ENCODE assay signal across 1 cellular context in genomic region chr2:20431772-20432171, GRCh38.
A peak's percentile ranks its signal among the peaks of the same experiment; 100 is the strongest.
TF ChIP-seq lines count a peak whose summit lies in the region.

No MANE protein-coding gene starts in this region.

TF ChIP-seq in HepG2, 621 proteins besides CTCF, POLR2A, EP300 and RAD21 (continued from another document and continues in another):
- TF ChIP-seq ETV6 (CRISPR knock-in tag; conservative IDR thresholded peaks at IDR 0.05) = no peak
- no peak for TF ChIP-seq PCBP2 (optimal IDR thresholded peaks at IDR 0.05; ENCODE audit: low read depth, low read length, poor library complexity, severe bottlenecking)
- TF ChIP-seq DPF2 (CRISPR knock-in tag; IDR thresholded peaks at IDR 0.05; ENCODE audit: borderline replicate concordance, low read depth) = peak; percentile 26; the same call in 1 of the 2 replicates
- no peak for TF ChIP-seq FOSL1 (CRISPR knock-in tag; IDR thresholded peaks at IDR 0.05; ENCODE audit: borderline replicate concordance)
- no peak for TF ChIP-seq ZNF10 (CRISPR knock-in tag; IDR thresholded peaks at IDR 0.05; ENCODE audit: borderline replicate concordance, low read depth)
- no peak for TF ChIP-seq ZNF691 (CRISPR knock-in tag; IDR thresholded peaks at IDR 0.05; ENCODE audit: borderline replicate concordance, low read depth)
- TF ChIP-seq ZNF780A (CRISPR knock-in tag; IDR thresholded peaks at IDR 0.05) = no peak
- TF ChIP-seq ZNF788 (CRISPR knock-in tag; IDR thresholded peaks at IDR 0.05; ENCODE audit: borderline replicate concordance) = no peak
- TF ChIP-seq ZNF609 (CRISPR knock-in tag; IDR thresholded peaks at IDR 0.05; ENCODE audit: borderline replicate concordance) = no peak
- TF ChIP-seq, protein P1, sequence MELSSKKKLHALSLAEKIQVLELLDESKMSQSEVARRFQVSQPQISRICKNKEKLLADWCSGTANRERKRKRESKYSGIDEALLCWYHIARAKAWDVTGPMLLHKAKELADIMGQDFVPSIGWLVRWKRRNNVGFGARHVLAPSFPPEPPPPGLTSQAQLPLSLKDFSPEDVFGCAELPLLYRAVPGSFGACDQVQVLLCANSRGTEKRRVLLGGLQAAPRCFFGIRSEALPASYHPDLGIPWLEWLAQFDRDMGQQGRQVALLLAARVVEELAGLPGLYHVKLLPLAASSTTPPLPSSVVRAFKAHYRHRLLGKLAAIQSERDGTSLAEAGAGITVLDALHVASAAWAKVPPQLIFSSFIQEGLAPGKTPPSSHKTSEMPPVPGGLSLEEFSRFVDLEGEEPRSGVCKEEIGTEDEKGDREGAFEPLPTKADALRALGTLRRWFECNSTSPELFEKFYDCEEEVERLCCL (CRISPR knock-in tag; IDR thresholded peaks at IDR 0.05; ENCODE audit: borderline replicate concordance) = no peak
- no peak for TF ChIP-seq ZNF800 (CRISPR knock-in tag; IDR thresholded peaks at IDR 0.05)
- no peak for TF ChIP-seq ZNF33A (CRISPR knock-in tag; IDR thresholded peaks at IDR 0.05; ENCODE audit: borderline replicate concordance)
- TF ChIP-seq ZNF607 (CRISPR knock-in tag; IDR thresholded peaks at IDR 0.05; ENCODE audit: borderline replicate concordance) = no peak
- TF ChIP-seq ZNF335 (CRISPR knock-in tag; IDR thresholded peaks at IDR 0.05) = no peak
- no peak for TF ChIP-seq SP140L (CRISPR knock-in tag; IDR thresholded peaks at IDR 0.05; ENCODE audit: borderline replicate concordance)
- TF ChIP-seq ZNF543 (CRISPR knock-in tag; IDR thresholded peaks at IDR 0.05) = no peak
- TF ChIP-seq, protein P2, sequence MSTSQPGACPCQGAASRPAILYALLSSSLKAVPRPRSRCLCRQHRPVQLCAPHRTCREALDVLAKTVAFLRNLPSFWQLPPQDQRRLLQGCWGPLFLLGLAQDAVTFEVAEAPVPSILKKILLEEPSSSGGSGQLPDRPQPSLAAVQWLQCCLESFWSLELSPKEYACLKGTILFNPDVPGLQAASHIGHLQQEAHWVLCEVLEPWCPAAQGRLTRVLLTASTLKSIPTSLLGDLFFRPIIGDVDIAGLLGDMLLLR (CRISPR knock-in tag; IDR thresholded peaks at IDR 0.05) = no peak
- TF ChIP-seq ZNF225 (CRISPR knock-in tag; IDR thresholded peaks at IDR 0.05) = no peak
- no peak for TF ChIP-seq NFATC3 (CRISPR knock-in tag; IDR thresholded peaks at IDR 0.05)
- no peak for TF ChIP-seq ZNF816 (CRISPR knock-in tag; IDR thresholded peaks at IDR 0.05; ENCODE audit: borderline replicate concordance)
- TF ChIP-seq SNAPC4 (CRISPR knock-in tag; IDR thresholded peaks at IDR 0.05) = no peak
- TF ChIP-seq MATR3 (CRISPR knock-in tag; IDR thresholded peaks at IDR 0.05) = no peak
- TF ChIP-seq RAD51 (IDR thresholded peaks at IDR 0.05; ENCODE audit: borderline replicate concordance) = no peak
- 0 out of 2 replicates have a peak, but pooled peaks have one; percentile 40 for TF ChIP-seq ZSCAN29 (CRISPR knock-in tag; conservative IDR thresholded peaks at IDR 0.05)
- no peak for TF ChIP-seq ZNF629 (CRISPR knock-in tag; conservative IDR thresholded peaks at IDR 0.05)
- TF ChIP-seq, protein P3, sequence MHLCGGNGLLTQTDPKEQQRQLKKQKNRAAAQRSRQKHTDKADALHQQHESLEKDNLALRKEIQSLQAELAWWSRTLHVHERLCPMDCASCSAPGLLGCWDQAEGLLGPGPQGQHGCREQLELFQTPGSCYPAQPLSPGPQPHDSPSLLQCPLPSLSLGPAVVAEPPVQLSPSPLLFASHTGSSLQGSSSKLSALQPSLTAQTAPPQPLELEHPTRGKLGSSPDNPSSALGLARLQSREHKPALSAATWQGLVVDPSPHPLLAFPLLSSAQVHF (CRISPR knock-in tag; IDR thresholded peaks at IDR 0.05) = no peak
- no peak for TF ChIP-seq HOXA3 (CRISPR knock-in tag; IDR thresholded peaks at IDR 0.05)
- TF ChIP-seq ZBTB33 (CRISPR knock-in tag; IDR thresholded peaks at IDR 0.05) = no peak
- TF ChIP-seq, protein P4, sequence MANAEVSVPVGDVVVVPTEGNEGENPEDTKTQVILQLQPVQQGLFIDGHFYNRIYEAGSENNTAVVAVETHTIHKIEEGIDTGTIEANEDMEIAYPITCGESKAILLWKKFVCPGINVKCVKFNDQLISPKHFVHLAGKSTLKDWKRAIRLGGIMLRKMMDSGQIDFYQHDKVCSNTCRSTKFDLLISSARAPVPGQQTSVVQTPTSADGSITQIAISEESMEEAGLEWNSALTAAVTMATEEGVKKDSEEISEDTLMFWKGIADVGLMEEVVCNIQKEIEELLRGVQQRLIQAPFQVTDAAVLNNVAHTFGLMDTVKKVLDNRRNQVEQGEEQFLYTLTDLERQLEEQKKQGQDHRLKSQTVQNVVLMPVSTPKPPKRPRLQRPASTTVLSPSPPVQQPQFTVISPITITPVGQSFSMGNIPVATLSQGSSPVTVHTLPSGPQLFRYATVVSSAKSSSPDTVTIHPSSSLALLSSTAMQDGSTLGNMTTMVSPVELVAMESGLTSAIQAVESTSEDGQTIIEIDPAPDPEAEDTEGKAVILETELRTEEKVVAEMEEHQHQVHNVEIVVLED (CRISPR knock-in tag; IDR thresholded peaks at IDR 0.05; ENCODE audit: borderline replicate concordance) = no peak
- TF ChIP-seq ZNF724P (CRISPR knock-in tag; IDR thresholded peaks at IDR 0.05; ENCODE audit: borderline replicate concordance) = no peak
- TF ChIP-seq ZNF263 (CRISPR knock-in tag; IDR thresholded peaks at IDR 0.05) = no peak
- no peak for TF ChIP-seq ZC3H13 (CRISPR knock-in tag; IDR thresholded peaks at IDR 0.05)
- no peak for TF ChIP-seq AGO1 (IDR thresholded peaks at IDR 0.05; ENCODE audit: low read depth, low read length, poor library complexity, severe bottlenecking)
- TF ChIP-seq ZNF260 (CRISPR knock-in tag; IDR thresholded peaks at IDR 0.05; ENCODE audit: borderline replicate concordance, low read depth) = no peak
- TF ChIP-seq CENPBD1 (CRISPR knock-in tag; IDR thresholded peaks at IDR 0.05; ENCODE audit: borderline replicate concordance, low read depth) = no peak
